Comparison of ENCODE assay signal across 12 cellular contexts in genomic region chr5:111582962-111583669, GRCh38.
DNase-seq lines count a peak whose midpoint lies in the region; ATAC-seq, FAIRE-seq and TF ChIP-seq lines count a peak whose summit lies in the region.
"Had no signal": no experiment of that assay in that cellular context is flagged by ENCODE, and none has a peak within 500 bp of the region (broad histone marks: within the 10 kb centered on the region; RNA-seq: fewer than 3 reads in every experiment).

No MANE protein-coding gene starts in this region.

- no peaks in the 10 kb centered on the region for H3K27me3 Mint-ChIP-seq in osteocyte (ENCODE audit: unreplicated experiment)

- H3K4me1 Mint-ChIP-seq in osteocyte (ENCODE audit: unreplicated experiment), result peaks cover 17% of the 10 kb centered on the region
- H3K4me1 Mint-ChIP-seq: central memory CD8-positive, alpha-beta T cell had no signal

- FAIRE-seq in HTR-8/SVneo (lab: Jason Lieb, UNC), result no peak

- no peak overlapping the region for H3K27ac Mint-ChIP-seq in osteocyte (ENCODE audit: unreplicated experiment)
- H3K27ac Mint-ChIP-seq: CD4-positive, alpha-beta T cell had no signal

- intact Hi-C loops in left ventricle myocardium superior (cut with micrococcal nuclease), result no loop called here

- no peaks in the 10 kb centered on the region for H3K36me3 Mint-ChIP-seq in osteocyte (ENCODE audit: unreplicated experiment)

- peaks cover 10% of the 10 kb centered on the region for H3K9me3 Mint-ChIP-seq in osteocyte (ENCODE audit: unreplicated experiment)
- H3K9me3 Mint-ChIP-seq: CD4-positive, alpha-beta T cell had no signal

- TF ChIP-seq CTCF in AG09309 (IDR thresholded peaks at IDR 0.05; ENCODE audit: control insufficient read depth, insufficient read depth, low read depth, low read length, missing control alignments) (no peak), osteocyte (IDR thresholded peaks at IDR 0.05) (no peak)

- H3K4me3 Mint-ChIP-seq in osteocyte (ENCODE audit: unreplicated experiment), result no peak overlapping the region
- H3K4me3 Mint-ChIP-seq: CD4-positive, alpha-beta T cell; central memory CD8-positive, alpha-beta T cell had no signal

- H3K4me3 ChIP-seq in AG09309 (ENCODE audit: control insufficient read depth, low read depth, low read length), result no peak overlapping the region
- H3K4me3 ChIP-seq: gastrocnemius medialis had no signal

- DNase-seq in AG09309 (ENCODE audit: low read depth) (peak; percentile 73), HTR-8/SVneo (ENCODE audit: insufficient read length, low spot score) (peak; percentile 9), amniotic stem cell (lab: John Stamatoyannopoulos, UW) (peak; percentile 70), left ventricle myocardium superior (no peak), osteocyte (ENCODE audit: extremely low spot score, unreplicated experiment) (no peak), NCI-H2029 (lab: John Stamatoyannopoulos, UW) (no peak), NCI-H1105 treated with DMSO at 0.1 percent for 48 hours (lab: John Stamatoyannopoulos, UW) (no peak)
- DNase-seq: CD4-positive, alpha-beta T cell; gastrocnemius medialis; NK-92 treated with Interleukin-12 subunit alpha and Interleukin-12 subunit beta, amount 100 ng/mL, for 24 hours had no signal

- ATAC-seq in left ventricle myocardium superior, result peak; percentile 91
- ATAC-seq in HG02623 (IDR thresholded peaks at IDR 0.05; ENCODE audit: unreplicated experiment), result no peak
- ATAC-seq: gastrocnemius medialis had no signal

Comparison
In these comparisons a context has a peak if more than half of its experiments do, and no peak if none do; other contexts are left out.
1. DNase-seq: peak in AG09309 (single experiment), HTR-8/SVneo (single experiment) and amniotic stem cell (single experiment); none in left ventricle myocardium superior (single experiment), osteocyte (single experiment), NCI-H2029 (single experiment) and NCI-H1105 treated with DMSO at 0.1 percent for 48 hours (single experiment).